Comparison of ENCODE assay signal across 9 cellular contexts in genomic region chr19:991174-991931, GRCh38. TPM values are rescaled to one million over a fixed set of nuclear protein-coding genes. Genes with fewer than 3 reads are reported as not detected.
DNase-seq lines count a peak whose midpoint lies in the region; ATAC-seq, FAIRE-seq and TF ChIP-seq lines count a peak whose summit lies in the region.
"Had no signal": no experiment of that assay in that cellular context is flagged by ENCODE, and none has a peak within 500 bp of the region (broad histone marks: within the 10 kb centered on the region; RNA-seq: fewer than 3 reads in every experiment).

No MANE protein-coding gene starts in this region.

- no peak overlapping the region for H2AFZ ChIP-seq in HepG2 (ENCODE audit: low read length)

- H3K4me1 ChIP-seq in right lobe of liver (peaks cover 0 to 41% (median 7%) of the 10 kb centered on the region in 4 donors), HepG2 (ENCODE audit: insufficient read depth, low read length) (peaks cover 32% of the 10 kb centered on the region), transverse colon (peaks cover 6 to 7% (median 6%) of the 10 kb centered on the region in 4 donors)

- TF ChIP-seq RAD21 in HepG2 (CRISPR knock-in tag; IDR thresholded peaks at IDR 0.05), result no peak

- ATAC-seq in right lobe of liver, result peak in 3 of 4 donors; percentile 8 to 61 (median 25)
- no peak; the same call in 2 of the 3 replicates for ATAC-seq in HepG2
- no peak for ATAC-seq in HG02981 (IDR thresholded peaks at IDR 0.05; ENCODE audit: unreplicated experiment)
- ATAC-seq in GM19463 (IDR thresholded peaks at IDR 0.05; ENCODE audit: unreplicated experiment), result no peak
- no peak for ATAC-seq in HG03196 (IDR thresholded peaks at IDR 0.05; ENCODE audit: unreplicated experiment)

- FAIRE-seq in HepG2 (lab: Jason Lieb, UNC), result no peak

- H3K4me3 ChIP-seq in right lobe of liver, result no peak overlapping the region
- H3K4me3 ChIP-seq in HepG2 (replicated peaks in 1 of 3; ENCODE audit: insufficient read depth in 1 of 3, low read depth in 2 of 3, low read length in 3 of 3), result no peak overlapping the region
- no peak overlapping the region for H3K4me3 ChIP-seq in transverse colon

- no peaks in the 10 kb centered on the region for H3K79me2 ChIP-seq in HepG2 (ENCODE audit: insufficient read depth, low read length)

- in situ Hi-C loops in HepG2 (cut with HindIII; ENCODE audit: extremely low pct_ligation_motif_present, low pct_unique_long_range_greater_than_20kb), result no loop called here
- in situ Hi-C loops in transverse colon (cut with MboI; ENCODE audit: low pct_ligation_motif_present in 1 of 4, low pct_unique_long_range_greater_than_20kb in 1 of 4, low sequenced_read_pairs in 3 of 4), result loop anchor here in 1 of 4 donors (25.0 kb wide), 1 partner anchor 129 kb away; the partner anchor contains the start of genes CFD and ELANE

- no peak for TF ChIP-seq EP300 in HepG2 (IDR thresholded peaks at IDR 0.05; ENCODE audit: low read depth in 2 of 2, low read length in 2 of 2)
- no peak for TF ChIP-seq EP300 in HepG2 (CRISPR knock-in tag; IDR thresholded peaks at IDR 0.05; ENCODE audit: borderline replicate concordance)
- no peak for TF ChIP-seq EP300 in transverse colon (IDR thresholded peaks at IDR 0.05; ENCODE audit: low read depth)

- CTCF ChIA-PET in HepG2 (lab: Yijun Ruan, JAX; ENCODE audit: low intra/inter-chr PET ratio, low total read pairs), result no interaction called here

- TF ChIP-seq CTCF in right lobe of liver (IDR thresholded peaks at IDR 0.05) (no peak), HepG2 (CRISPR knock-in tag; IDR thresholded peaks at IDR 0.05) (no peak), transverse colon (IDR thresholded peaks at IDR 0.05) (no peak)

- H3K27me3 ChIP-seq in right lobe of liver (no peaks in the 10 kb centered on the region), HepG2 (ENCODE audit: control insufficient read depth in 1 of 2, insufficient read depth in 2 of 2, low read length in 2 of 2) (no peaks in the 10 kb centered on the region), transverse colon (peaks cover 21% of the 10 kb centered on the region)

- no peak overlapping the region for H3K27ac ChIP-seq in right lobe of liver
- no peak overlapping the region for H3K27ac ChIP-seq in HepG2 (ENCODE audit: extremely low read length, insufficient read depth, low read length)
- H3K27ac ChIP-seq in transverse colon, result no peak overlapping the region

- no peak overlapping the region for H3K9ac ChIP-seq in HepG2 (ENCODE audit: insufficient read depth, low read depth, low read length)

- H3K36me3 ChIP-seq in right lobe of liver (peaks cover 0 to 4% (median 0%) of the 10 kb centered on the region in 4 donors), HepG2 (replicated peaks in 1 of 2; ENCODE audit: control insufficient read depth in 1 of 2, insufficient read depth in 2 of 2, low read length in 2 of 2) (peaks cover 20 to 36% of the 10 kb centered on the region in 2 experiments), transverse colon (no peaks in the 10 kb centered on the region)

- intact Hi-C loops in right lobe of liver (cut with DNase I), result loop anchor here in 1 of 2 donors (10.0 kb wide), 1 partner anchor 137 kb away; the partner anchor contains the start of genes CFD and ELANE
- intact Hi-C loops in HepG2 (cut with micrococcal nuclease; ENCODE audit: unreplicated experiment), result loop anchor here (10.0 kb wide), 1 partner anchor 207 kb away; no protein-coding TSS in a partner anchor
- intact Hi-C loops in transverse colon (cut with DNase I; ENCODE audit: low total_unique reads), result no loop called here

- peak in 1 of 3 donors; percentile 40 for DNase-seq in right lobe of liver
- DNase-seq in HepG2 (ENCODE audit: low spot score), result no peak
- DNase-seq in activated T-cell treated with anti-CD3 and anti-CD28 coated beads for 4 hours, result peak; percentile 19
- DNase-seq in iris pigment epithelial cell (ENCODE audit: low read depth), result peak; percentile 67
- DNase-seq in transverse colon, result peak; percentile 37

- H4K20me1 ChIP-seq in HepG2 (ENCODE audit: insufficient read depth, low read length), result peaks cover 6% of the 10 kb centered on the region; the same call in 1 of the 2 replicates

- no peak overlapping the region for H3K4me2 ChIP-seq in HepG2 (ENCODE audit: low read depth, low read length)

- no TSS peak for BruUV-seq in HepG2 (replicated peaks; lab: Mats Ljungman, UMichigan)

- no peak for TF ChIP-seq POLR2A in right lobe of liver (IDR thresholded peaks at IDR 0.05)
- no peak for TF ChIP-seq POLR2A in HepG2 (IDR thresholded peaks at IDR 0.05; ENCODE audit: insufficient read depth in 1 of 2, low read depth in 2 of 2, low read length in 2 of 2)
- no peak for TF ChIP-seq POLR2A in transverse colon (IDR thresholded peaks at IDR 0.05)

- no peaks in the 10 kb centered on the region for H3K9me3 ChIP-seq in right lobe of liver
- no peaks in the 10 kb centered on the region for H3K9me3 ChIP-seq in HepG2 (ENCODE audit: low read length)
- no peaks in the 10 kb centered on the region for H3K9me3 ChIP-seq in transverse colon

- 83% methylated on average over 16 of the region's 47 CpGs for WGBS in right lobe of liver (ENCODE audit: insufficient coverage, low coverage, low lambda C conversion rate, missing lambda C conversion rate)
- 81% methylated on average over 6 of the region's 47 CpGs for WGBS in HepG2 (ENCODE audit: low lambda C conversion rate)
- 91% methylated on average over 13 of the region's 47 CpGs; no CpG with 5 or more reads in 1 of the 2 donors for WGBS in transverse colon (ENCODE audit: low coverage in 1 of 2), 2 donors

- POLR2A ChIA-PET in HepG2 (lab: Yijun Ruan, JAX), result interaction anchor here (0.6 kb wide), 2 partner anchors 278 to 284 kb away, joined by 3 read pairs; partner anchors contain the start of genes CIRBP and FAM174C

RNA-seq across cellular contexts. Expression of gene WDR18, which starts 7.2 kb away (rescaled TPM):
- total RNA-seq in right lobe of liver (10 to 100 TPM; 19.0 to 56.2 (median 29.7) TPM), HepG2 (2016; rRNA removed; fragmentation: Illumina TruSeq; extraction: Trizol) (47.6 and 49.7 TPM in 2 replicates), transverse colon (10 to 100 TPM; 23.1 to 47.4 (median 39.0) TPM)
- total RNA-seq in HepG2 (2016; cell fraction: cytosol; rRNA removed; fragmentation: Illumina TruSeq; extraction: Trizol; ENCODE audit: low read depth), result 26.1 and 29.1 TPM in 2 replicates
- total RNA-seq in HepG2 (2016; cell fraction: insoluble cytoplasmic fraction; rRNA removed; fragmentation: Illumina TruSeq; extraction: Trizol), result 48.0 and 48.9 TPM in 2 replicates
- 31.0 and 31.9 TPM in 2 replicates for total RNA-seq in HepG2 (2016; cell fraction: membrane; rRNA removed; fragmentation: Illumina TruSeq; extraction: Trizol)
- total RNA-seq in HepG2 (2016; cell fraction: nucleus; rRNA removed; fragmentation: Illumina TruSeq; extraction: Trizol), result 29.6 and 30.6 TPM in 2 replicates
- polyA plus RNA-seq in HepG2 (2011; rRNA removed), result 36.4 and 44.6 TPM in 2 replicates
- 25.5 and 56.5 TPM in 2 replicates for polyA plus RNA-seq in HepG2 (2011; cell fraction: cytosol; rRNA removed)
- polyA plus RNA-seq in HepG2 (2011; cell fraction: nucleus; rRNA removed), result 182 and 212 TPM in 2 replicates
- 32.8 and 36.1 TPM in 2 replicates for polyA plus RNA-seq in HepG2 (2012)
- 33.6 and 34.5 TPM in 2 replicates for polyA plus RNA-seq in HepG2 (2016; cell fraction: cytosol; fragmentation: Illumina TruSeq; extraction: Trizol; ENCODE audit: low read depth)
- polyA plus RNA-seq in HepG2 (2016; cell fraction: insoluble cytoplasmic fraction; fragmentation: Illumina TruSeq; extraction: Trizol; ENCODE audit: low read depth), result 54.6 and 65.2 TPM in 2 replicates
- polyA plus RNA-seq in HepG2 (2016; cell fraction: membrane; fragmentation: Illumina TruSeq; extraction: Trizol; ENCODE audit: low read depth), result 27.0 and 27.2 TPM in 2 replicates
- polyA plus RNA-seq in HepG2 (2016; cell fraction: nucleus; fragmentation: Illumina TruSeq; extraction: Trizol; ENCODE audit: insufficient read depth, low read depth), result 69.0 and 72.3 TPM in 2 replicates
- 59.9 and 104 TPM in 2 replicates for polyA minus RNA-seq in HepG2 (2011; rRNA and poly(A)+ RNA removed; ENCODE audit: low replicate concordance)
- polyA minus RNA-seq in HepG2 (2011; cell fraction: cytosol; rRNA and poly(A)+ RNA removed), result 40.3 and 49.5 TPM in 2 replicates
- 29.6 and 30.8 TPM in 2 replicates for polyA minus RNA-seq in HepG2 (2011; cell fraction: nucleus; rRNA and poly(A)+ RNA removed)

RNA-seq across cellular contexts. Expression of gene GRIN3B, which starts 8.9 kb away (rescaled TPM):
- total RNA-seq in right lobe of liver, result under 1 TPM in 1 of 6 experiments, not detected in 5; 0.06 TPM
- 0.07 TPM in 1 of 2 replicates, not detected in the other for total RNA-seq in HepG2 (2016; rRNA removed; fragmentation: Illumina TruSeq; extraction: Trizol)
- not detected in 2 replicates for total RNA-seq in HepG2 (2016; cell fraction: cytosol; rRNA removed; fragmentation: Illumina TruSeq; extraction: Trizol; ENCODE audit: low read depth)
- 0.17 TPM in 1 of 2 replicates, not detected in the other for total RNA-seq in HepG2 (2016; cell fraction: insoluble cytoplasmic fraction; rRNA removed; fragmentation: Illumina TruSeq; extraction: Trizol)
- total RNA-seq in HepG2 (2016; cell fraction: membrane; rRNA removed; fragmentation: Illumina TruSeq; extraction: Trizol), result not detected in 2 replicates
- 0.28 TPM in 1 of 2 replicates, not detected in the other for total RNA-seq in HepG2 (2016; cell fraction: nucleus; rRNA removed; fragmentation: Illumina TruSeq; extraction: Trizol)
- 0.20 and 0.34 TPM in 2 replicates for polyA plus RNA-seq in HepG2 (2011; rRNA removed)
- 0.15 and 0.47 TPM in 2 replicates for polyA plus RNA-seq in HepG2 (2011; cell fraction: cytosol; rRNA removed)
- 2.8 and 7.1 TPM in 2 replicates for polyA plus RNA-seq in HepG2 (2011; cell fraction: nucleus; rRNA removed)
- 0.23 and 0.28 TPM in 2 replicates for polyA plus RNA-seq in HepG2 (2012)
- not detected in 2 replicates for polyA plus RNA-seq in HepG2 (2016; cell fraction: cytosol; fragmentation: Illumina TruSeq; extraction: Trizol; ENCODE audit: low read depth)
- not detected in 2 replicates for polyA plus RNA-seq in HepG2 (2016; cell fraction: insoluble cytoplasmic fraction; fragmentation: Illumina TruSeq; extraction: Trizol; ENCODE audit: low read depth)
- polyA plus RNA-seq in HepG2 (2016; cell fraction: membrane; fragmentation: Illumina TruSeq; extraction: Trizol; ENCODE audit: low read depth), result not detected in 2 replicates
- 0.27 and 0.38 TPM in 2 replicates for polyA plus RNA-seq in HepG2 (2016; cell fraction: nucleus; fragmentation: Illumina TruSeq; extraction: Trizol; ENCODE audit: insufficient read depth, low read depth)
- 0.42 TPM in 1 of 2 replicates, not detected in the other for polyA minus RNA-seq in HepG2 (2011; rRNA and poly(A)+ RNA removed; ENCODE audit: low replicate concordance)
- not detected in 2 replicates for polyA minus RNA-seq in HepG2 (2011; cell fraction: cytosol; rRNA and poly(A)+ RNA removed)
- 0.13 and 0.37 TPM in 2 replicates for polyA minus RNA-seq in HepG2 (2011; cell fraction: nucleus; rRNA and poly(A)+ RNA removed)
- total RNA-seq in transverse colon, result 1 to 10 TPM in 1 of 4 donors, not detected in 3; 1.6 TPM
- polyA plus RNA-seq: liver had no signal

RNA-seq across cellular contexts. Expression of gene TMEM259, which starts 29.6 kb away (rescaled TPM):
- total RNA-seq in right lobe of liver (100 to 1,000 TPM in 2 of 6 experiments, 10 to 100 TPM in 4; 82.6 to 180 (median 93.2) TPM), HepG2 (2016; rRNA removed; fragmentation: Illumina TruSeq; extraction: Trizol) (20.5 and 64.7 TPM in 2 replicates), transverse colon (100 to 1,000 TPM; 226 to 676 (median 303) TPM)
- 30.1 and 37.5 TPM in 2 replicates for total RNA-seq in HepG2 (2016; cell fraction: cytosol; rRNA removed; fragmentation: Illumina TruSeq; extraction: Trizol; ENCODE audit: low read depth)
- 17.1 and 68.9 TPM in 2 replicates for total RNA-seq in HepG2 (2016; cell fraction: insoluble cytoplasmic fraction; rRNA removed; fragmentation: Illumina TruSeq; extraction: Trizol)
- total RNA-seq in HepG2 (2016; cell fraction: membrane; rRNA removed; fragmentation: Illumina TruSeq; extraction: Trizol), result 50.5 and 59.4 TPM in 2 replicates
- 58.0 and 76.3 TPM in 2 replicates for total RNA-seq in HepG2 (2016; cell fraction: nucleus; rRNA removed; fragmentation: Illumina TruSeq; extraction: Trizol)
- 164 and 232 TPM in 2 replicates for polyA plus RNA-seq in HepG2 (2011; rRNA removed)
- polyA plus RNA-seq in HepG2 (2011; cell fraction: cytosol; rRNA removed), result 108 and 161 TPM in 2 replicates
- polyA plus RNA-seq in HepG2 (2011; cell fraction: nucleus; rRNA removed), result 1,157 and 1,454 TPM in 2 replicates
- polyA plus RNA-seq in HepG2 (2012), result 55.1 and 79.6 TPM in 2 replicates
- 28.3 and 31.6 TPM in 2 replicates for polyA plus RNA-seq in HepG2 (2016; cell fraction: cytosol; fragmentation: Illumina TruSeq; extraction: Trizol; ENCODE audit: low read depth)
- polyA plus RNA-seq in HepG2 (2016; cell fraction: insoluble cytoplasmic fraction; fragmentation: Illumina TruSeq; extraction: Trizol; ENCODE audit: low read depth), result 28.7 and 28.8 TPM in 2 replicates
- polyA plus RNA-seq in HepG2 (2016; cell fraction: membrane; fragmentation: Illumina TruSeq; extraction: Trizol; ENCODE audit: low read depth), result 47.1 and 48.7 TPM in 2 replicates
- 234 and 238 TPM in 2 replicates for polyA plus RNA-seq in HepG2 (2016; cell fraction: nucleus; fragmentation: Illumina TruSeq; extraction: Trizol; ENCODE audit: insufficient read depth, low read depth)
- 129 and 199 TPM in 2 replicates for polyA minus RNA-seq in HepG2 (2011; rRNA and poly(A)+ RNA removed; ENCODE audit: low replicate concordance)
- 47.6 and 51.1 TPM in 2 replicates for polyA minus RNA-seq in HepG2 (2011; cell fraction: cytosol; rRNA and poly(A)+ RNA removed)
- 58.8 and 65.8 TPM in 2 replicates for polyA minus RNA-seq in HepG2 (2011; cell fraction: nucleus; rRNA and poly(A)+ RNA removed)

RNA-seq across cellular contexts. Expression of gene RNU6-2, which starts 30.0 kb away (rescaled TPM):
- not detected for total RNA-seq in right lobe of liver
- under 0.01 TPM in 1 of 2 replicates, not detected in the other for total RNA-seq in HepG2 (2016; rRNA removed; fragmentation: Illumina TruSeq; extraction: Trizol)
- under 0.01 TPM in 2 replicates for total RNA-seq in HepG2 (2016; cell fraction: cytosol; rRNA removed; fragmentation: Illumina TruSeq; extraction: Trizol; ENCODE audit: low read depth)
- total RNA-seq in HepG2 (2016; cell fraction: insoluble cytoplasmic fraction; rRNA removed; fragmentation: Illumina TruSeq; extraction: Trizol), result under 0.01 TPM in 1 of 2 replicates, not detected in the other
- under 0.01 TPM in 1 of 2 replicates, not detected in the other for total RNA-seq in HepG2 (2016; cell fraction: membrane; rRNA removed; fragmentation: Illumina TruSeq; extraction: Trizol)
- total RNA-seq in HepG2 (2016; cell fraction: nucleus; rRNA removed; fragmentation: Illumina TruSeq; extraction: Trizol), result not detected in 2 replicates
- polyA plus RNA-seq in HepG2 (2011; rRNA removed), result not detected in 2 replicates
- not detected in 2 replicates for polyA plus RNA-seq in HepG2 (2011; cell fraction: cytosol; rRNA removed)
- not detected in 2 replicates for polyA plus RNA-seq in HepG2 (2011; cell fraction: nucleus; rRNA removed)
- not detected in 2 replicates for polyA plus RNA-seq in HepG2 (2012)
- not detected in 2 replicates for polyA plus RNA-seq in HepG2 (2016; cell fraction: cytosol; fragmentation: Illumina TruSeq; extraction: Trizol; ENCODE audit: low read depth)
- polyA plus RNA-seq in HepG2 (2016; cell fraction: insoluble cytoplasmic fraction; fragmentation: Illumina TruSeq; extraction: Trizol; ENCODE audit: low read depth), result not detected in 2 replicates
- not detected in 2 replicates for polyA plus RNA-seq in HepG2 (2016; cell fraction: membrane; fragmentation: Illumina TruSeq; extraction: Trizol; ENCODE audit: low read depth)
- not detected in 2 replicates for polyA plus RNA-seq in HepG2 (2016; cell fraction: nucleus; fragmentation: Illumina TruSeq; extraction: Trizol; ENCODE audit: insufficient read depth, low read depth)
- polyA minus RNA-seq in HepG2 (2011; rRNA and poly(A)+ RNA removed; ENCODE audit: low replicate concordance), result under 0.01 TPM in 1 of 2 replicates, not detected in the other
- under 0.01 TPM in 1 of 2 replicates, not detected in the other for polyA minus RNA-seq in HepG2 (2011; cell fraction: cytosol; rRNA and poly(A)+ RNA removed)
- polyA minus RNA-seq in HepG2 (2011; cell fraction: nucleus; rRNA and poly(A)+ RNA removed), result not detected in 2 replicates
- total RNA-seq in transverse colon, result not detected
- total RNA-seq: liver had no signal
- polyA plus RNA-seq: liver had no signal

RNA-seq across cellular contexts. Expression of gene CNN2, which starts 35.1 kb away (rescaled TPM):
- 10 to 100 TPM; 16.4 to 53.8 (median 22.2) TPM for total RNA-seq in right lobe of liver
- 70.0 and 84.5 TPM in 2 replicates for total RNA-seq in HepG2 (2016; rRNA removed; fragmentation: Illumina TruSeq; extraction: Trizol)
- total RNA-seq in HepG2 (2016; cell fraction: cytosol; rRNA removed; fragmentation: Illumina TruSeq; extraction: Trizol; ENCODE audit: low read depth), result 29.8 and 31.9 TPM in 2 replicates
- total RNA-seq in HepG2 (2016; cell fraction: insoluble cytoplasmic fraction; rRNA removed; fragmentation: Illumina TruSeq; extraction: Trizol), result 66.1 and 74.6 TPM in 2 replicates
- 70.9 and 77.3 TPM in 2 replicates for total RNA-seq in HepG2 (2016; cell fraction: membrane; rRNA removed; fragmentation: Illumina TruSeq; extraction: Trizol)
- 37.1 and 39.3 TPM in 2 replicates for total RNA-seq in HepG2 (2016; cell fraction: nucleus; rRNA removed; fragmentation: Illumina TruSeq; extraction: Trizol)
- polyA plus RNA-seq in HepG2 (2011; rRNA removed), result 58.1 and 63.6 TPM in 2 replicates
- 71.9 and 76.4 TPM in 2 replicates for polyA plus RNA-seq in HepG2 (2011; cell fraction: cytosol; rRNA removed)
- polyA plus RNA-seq in HepG2 (2011; cell fraction: nucleus; rRNA removed), result 59.2 and 73.6 TPM in 2 replicates
- polyA plus RNA-seq in HepG2 (2012), result 37.6 and 46.6 TPM in 2 replicates
- polyA plus RNA-seq in HepG2 (2016; cell fraction: cytosol; fragmentation: Illumina TruSeq; extraction: Trizol; ENCODE audit: low read depth), result 36.8 and 41.0 TPM in 2 replicates
- polyA plus RNA-seq in HepG2 (2016; cell fraction: insoluble cytoplasmic fraction; fragmentation: Illumina TruSeq; extraction: Trizol; ENCODE audit: low read depth), result 82.0 and 114 TPM in 2 replicates
- 75.2 and 79.7 TPM in 2 replicates for polyA plus RNA-seq in HepG2 (2016; cell fraction: membrane; fragmentation: Illumina TruSeq; extraction: Trizol; ENCODE audit: low read depth)
- 90.2 and 93.1 TPM in 2 replicates for polyA plus RNA-seq in HepG2 (2016; cell fraction: nucleus; fragmentation: Illumina TruSeq; extraction: Trizol; ENCODE audit: insufficient read depth, low read depth)
- 84.2 and 138 TPM in 2 replicates for polyA minus RNA-seq in HepG2 (2011; rRNA and poly(A)+ RNA removed; ENCODE audit: low replicate concordance)
- 122 and 138 TPM in 2 replicates for polyA minus RNA-seq in HepG2 (2011; cell fraction: cytosol; rRNA and poly(A)+ RNA removed)
- polyA minus RNA-seq in HepG2 (2011; cell fraction: nucleus; rRNA and poly(A)+ RNA removed), result 21.5 and 28.6 TPM in 2 replicates
- 10 to 100 TPM; 39.2 to 57.6 (median 48.2) TPM for total RNA-seq in transverse colon

Comparison
In these comparisons a context has a peak if more than half of its experiments do, and no peak if none do; other contexts are left out.
1. ATAC-seq: peak in right lobe of liver (3 of 4); none in HepG2 (single experiment), HG02981 (single experiment), GM19463 (single experiment) and HG03196 (single experiment).